Comparison of ENCODE assay signal across 10 cellular contexts in the genomic region with DNA sequence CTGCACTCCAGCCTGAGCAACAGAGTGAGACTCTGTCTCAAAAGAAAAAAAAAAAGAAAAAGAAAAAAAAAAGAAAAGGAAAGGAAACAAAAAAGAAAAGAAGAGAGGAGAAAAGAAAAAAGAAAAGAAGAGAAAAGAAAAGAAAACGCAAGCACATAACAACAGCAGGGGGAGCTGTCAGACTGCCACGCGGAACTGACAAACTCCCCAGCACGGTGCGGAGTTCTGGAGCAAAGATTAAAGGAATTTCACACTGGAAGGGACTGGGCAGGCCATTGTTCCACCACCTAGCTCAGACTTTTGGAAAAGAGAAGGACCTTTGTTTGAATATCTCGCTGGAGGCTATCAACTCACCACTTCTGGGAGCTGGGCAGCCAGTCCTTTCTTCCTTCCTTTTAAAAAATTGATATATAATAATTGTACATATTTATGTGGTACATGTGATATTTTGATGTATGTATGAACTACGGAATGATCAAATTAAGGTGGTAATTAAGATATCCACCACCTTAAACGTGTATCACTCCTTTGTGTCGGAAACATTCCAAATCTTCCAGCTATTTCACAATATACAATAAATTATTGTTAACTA. TPM values are rescaled to one million over a fixed set of nuclear protein-coding genes. Genes with fewer than 3 reads are reported as not detected.
A peak's percentile ranks its signal among the peaks of the same experiment; 100 is the strongest.
DNase-seq lines count a peak whose midpoint lies in the region; ATAC-seq and TF ChIP-seq lines count a peak whose summit lies in the region.
"Had no signal": no experiment of that assay in that cellular context is flagged by ENCODE, and none has a peak within 500 bp of the region (broad histone marks: within the 10 kb centered on the region; RNA-seq: fewer than 3 reads in every experiment).

No MANE protein-coding gene starts in this region.

- H3K4me3 ChIP-seq in HL-60 (replicated peaks; ENCODE audit: insufficient read depth, low read length) (no peak overlapping the region), upper lobe of right lung (no peak overlapping the region)

- no peak overlapping the region for H3K27ac ChIP-seq in HL-60 (replicated peaks)
- no peak overlapping the region for H3K27ac ChIP-seq in upper lobe of right lung
- H3K27ac ChIP-seq: neutrophil had no signal

- H3K27ac Mint-ChIP-seq in activated naive CD8-positive, alpha-beta T cell treated with anti-CD3 and anti-CD28 coated beads for 36 hours = no peak overlapping the region

- intact Hi-C loops in upper lobe of right lung (cut with DNase I) = no loop called here

- H3K4me1 Mint-ChIP-seq in activated naive CD8-positive, alpha-beta T cell treated with anti-CD3 and anti-CD28 coated beads for 36 hours = no peaks in the 10 kb centered on the region

- no peaks in the 10 kb centered on the region for H3K36me3 ChIP-seq in upper lobe of right lung
- H3K36me3 ChIP-seq: neutrophil had no signal

- no peaks in the 10 kb centered on the region for H3K9me3 Mint-ChIP-seq in activated naive CD8-positive, alpha-beta T cell treated with anti-CD3 and anti-CD28 coated beads for 36 hours

- H3K27me3 Mint-ChIP-seq in activated naive CD8-positive, alpha-beta T cell treated with anti-CD3 and anti-CD28 coated beads for 36 hours = peaks cover 9% of the 10 kb centered on the region

- ATAC-seq in upper lobe of right lung = peak; percentile 71
- ATAC-seq in HG03521 (IDR thresholded peaks at IDR 0.05; ENCODE audit: unreplicated experiment) = no peak
- no peak for ATAC-seq in omental fat pad (ENCODE audit: low FRiP score)

- H3K9me3 ChIP-seq in upper lobe of right lung = no peaks in the 10 kb centered on the region
- H3K9me3 ChIP-seq: neutrophil had no signal

- peak; percentile 73 for DNase-seq in D341Med (ENCODE audit: low spot score)
- DNase-seq in HL-60 (ENCODE audit: low read depth in 1 of 2, low spot score in 1 of 2) = peak in 1 of 2 experiments; percentile 17
- peak; percentile 1 for DNase-seq in activated naive CD8-positive, alpha-beta T cell treated with anti-CD3 and anti-CD28 coated beads for 36 hours
- DNase-seq in iPS-NIHi7 (ENCODE audit: extremely low spot score) = peak; percentile 86
- DNase-seq in upper lobe of right lung = no peak
- DNase-seq in NCI-H1930 (lab: John Stamatoyannopoulos, UW) = no peak
- no peak for DNase-seq in omental fat pad (ENCODE audit: low spot score)

- H3K27me3 ChIP-seq in HL-60 (ENCODE audit: insufficient read depth, poor library complexity, severe bottlenecking) = no peaks in the 10 kb centered on the region
- no peaks in the 10 kb centered on the region for H3K27me3 ChIP-seq in upper lobe of right lung
- H3K27me3 ChIP-seq: neutrophil had no signal

- H3K4me1 ChIP-seq in upper lobe of right lung = no peaks in the 10 kb centered on the region

- TF ChIP-seq CTCF in HL-60 (IDR thresholded peaks at IDR 0.05; ENCODE audit: insufficient read depth, low read length) = peak; percentile 4
- TF ChIP-seq CTCF in upper lobe of right lung (IDR thresholded peaks at IDR 0.05) = peak; percentile 43
- TF ChIP-seq CTCF in omental fat pad (IDR thresholded peaks at IDR 0.05) = no peak

- no peaks in the 10 kb centered on the region for H3K36me3 Mint-ChIP-seq in activated naive CD8-positive, alpha-beta T cell treated with anti-CD3 and anti-CD28 coated beads for 36 hours

- no peak overlapping the region for H3K4me3 Mint-ChIP-seq in activated naive CD8-positive, alpha-beta T cell treated with anti-CD3 and anti-CD28 coated beads for 36 hours

RNA-seq across cellular contexts. Expression of a gene that starts 40.5 kb away (rescaled TPM):
- not detected for total RNA-seq in activated naive CD8-positive, alpha-beta T cell treated with anti-CD3 and anti-CD28 coated beads for 36 hours
- total RNA-seq in upper lobe of right lung (not detected), omental fat pad (not detected)
- total RNA-seq: T-helper 1 cell treated with Interleukin-12 subunit alpha and Interleukin-12 subunit beta and Interleukin-4 antibody, amounts not matched to agents 30 ng/mL and 1 ng/mL, for 36 hours had no signal

Comparison
In these comparisons a context has a peak if more than half of its experiments do, and no peak if none do; other contexts are left out.
1. DNase-seq: peak in D341Med (single experiment), activated naive CD8-positive, alpha-beta T cell treated with anti-CD3 and anti-CD28 coated beads for 36 hours (single experiment) and iPS-NIHi7 (single experiment); none in upper lobe of right lung (single experiment), NCI-H1930 (0 of 2) and omental fat pad (single experiment).
2. CTCF ChIP-seq: peak in HL-60 (single experiment) and upper lobe of right lung (single experiment); none in omental fat pad (0 of 3).